Comparison of ENCODE assay signal across 8 cellular contexts in genomic region chr3:192812736-192813383, GRCh38.
DNase-seq lines count a peak whose midpoint lies in the region; FAIRE-seq and TF ChIP-seq lines count a peak whose summit lies in the region.

No MANE protein-coding gene starts in this region.

- WGBS in mesendoderm (ENCODE audit: extremely low coverage, insufficient coverage, low lambda C conversion rate), result no CpG with 5 or more reads among the region's 4 CpGs

- peaks cover 8% of the 10 kb centered on the region for H3K79me1 ChIP-seq in mesendoderm (ENCODE audit: low read length)

- TF ChIP-seq CTCF in A673 (conservative IDR thresholded peaks at IDR 0.05; ENCODE audit: low read depth, low read length) (peak; percentile 65), GM12875 (IDR thresholded peaks at IDR 0.05; ENCODE audit: borderline replicate concordance, insufficient read depth, low read depth, low read length) (peak; percentile 15; the same call in 1 of the 2 replicates), bronchial epithelial cell (IDR thresholded peaks at IDR 0.05; ENCODE audit: insufficient read depth, low read length, severe bottlenecking) (peak; percentile 45), GM13976 (IDR thresholded peaks at IDR 0.05; ENCODE audit: borderline replicate concordance, control extremely low read depth, extremely low read depth, insufficient read depth, missing control alignments) (no peak)

- H3K4ac ChIP-seq in mesendoderm (ENCODE audit: low read depth, low read length), result no peak overlapping the region

- no peak overlapping the region for H3K27ac ChIP-seq in A673 (ENCODE audit: low read depth, low read length, poor library complexity, severe bottlenecking)
- no peak overlapping the region for H3K27ac ChIP-seq in mesendoderm (ENCODE audit: low read depth, low read length)

- CTCF ChIA-PET in A673 (lab: Charles Lee), result interaction anchor here (0.7 to 1.6 kb wide), 5 partner anchors 9 to 760 kb away, joined by 5 to 11 read pairs (median 6); no protein-coding TSS in a partner anchor

- POLR2A ChIA-PET in A673 (lab: Charles Lee; ENCODE audit: low non-redundant PET), result no interaction called here

- H2AK5ac ChIP-seq in mesendoderm (ENCODE audit: low read length), result no peak overlapping the region

- H3K56ac ChIP-seq in mesendoderm (ENCODE audit: low read length), result no peak overlapping the region

- no peak overlapping the region for H2BK15ac ChIP-seq in mesendoderm (replicated peaks; ENCODE audit: low read depth)

- H3K79me2 ChIP-seq in mesendoderm (ENCODE audit: control insufficient read depth, insufficient read depth, low read length), result peaks cover 16% of the 10 kb centered on the region

- BruUV-seq in A673 (replicated peaks; lab: Mats Ljungman, UMichigan), result no TSS peak

- H3K4me1 ChIP-seq in A673 (ENCODE audit: insufficient read depth, low read length, poor library complexity, severe bottlenecking) (no peaks in the 10 kb centered on the region), mesendoderm (ENCODE audit: control insufficient read depth, low read depth, low read length) (no peaks in the 10 kb centered on the region)

- no peak overlapping the region for H3K4me2 ChIP-seq in mesendoderm (ENCODE audit: low read length)

- no peak overlapping the region for H4K5ac ChIP-seq in mesendoderm (ENCODE audit: low read length)

- no peak overlapping the region for H3K9ac ChIP-seq in mesendoderm (ENCODE audit: low read length)

- FAIRE-seq in bronchial epithelial cell (lab: Jason Lieb, UNC), result no peak

- H3K4me3 ChIP-seq in A673 (ENCODE audit: low read depth, low read length, poor library complexity, severe bottlenecking) (no peak overlapping the region), GM12875 (ENCODE audit: low read depth, low read length) (no peak overlapping the region), bronchial epithelial cell (ENCODE audit: low read depth, low read length) (no peak overlapping the region), mesendoderm (ENCODE audit: low read length) (no peak overlapping the region)

- DNase-seq in A673 (ENCODE audit: low spot score) (peak; percentile 72), NCI-H460 (ENCODE audit: extremely low read depth, low read depth) (peak; percentile 45), bronchial epithelial cell (ENCODE audit: low read depth) (peak; percentile 61), mesendoderm (peak; percentile 75), GM13976 (ENCODE audit: low spot score) (no peak), epidermal melanocyte (ENCODE audit: insufficient read length, low spot score) (no peak)
- no peak for DNase-seq in activated CD8-positive, alpha-beta memory T cell treated with anti-CD3 and anti-CD28 coated beads, Interleukin-2, amount 50 U/mL, for 4 hours

- H3K36me3 ChIP-seq in A673 (ENCODE audit: insufficient read depth, low read length, poor library complexity, severe bottlenecking) (no peaks in the 10 kb centered on the region), bronchial epithelial cell (ENCODE audit: control insufficient read depth, insufficient read depth, low read length) (no peaks in the 10 kb centered on the region), mesendoderm (ENCODE audit: control insufficient read depth, insufficient read depth, low read length) (no peaks in the 10 kb centered on the region)

- H3K27me3 ChIP-seq in A673 (replicated peaks; ENCODE audit: insufficient read depth, low read depth, low read length, poor library complexity) (no peaks in the 10 kb centered on the region), bronchial epithelial cell (ENCODE audit: control insufficient read depth, insufficient read depth, low read length) (no peaks in the 10 kb centered on the region), mesendoderm (ENCODE audit: insufficient read depth, low read length, poor library complexity) (no peaks in the 10 kb centered on the region)

- intact Hi-C loops in A673 (cut with micrococcal nuclease; ENCODE audit: unreplicated experiment), result loop anchor here (1.0 to 5.0 kb wide), 4 partner anchors 228 to 760 kb away; no protein-coding TSS in a partner anchor

- in situ Hi-C loops in GM13976 (cut with MboI; ENCODE audit: low sequenced_read_pairs, unreplicated experiment), result loop anchor here (5.0 to 25.0 kb wide), 3 partner anchors 229 to 749 kb away; partner anchors contain the start of gene ATP13A4

- no peak overlapping the region for H3K18ac ChIP-seq in mesendoderm (ENCODE audit: low read length)

- H2BK5ac ChIP-seq in mesendoderm (ENCODE audit: low read length), result no peak overlapping the region

- H2BK120ac ChIP-seq in mesendoderm (ENCODE audit: low read depth, low read length), result no peak overlapping the region

- no peak overlapping the region for H3K23ac ChIP-seq in mesendoderm (ENCODE audit: low read length)

- no peaks in the 10 kb centered on the region for H3K9me3 ChIP-seq in A673 (ENCODE audit: low read depth, low read length, poor library complexity, severe bottlenecking)

- no peak overlapping the region for H4K8ac ChIP-seq in mesendoderm (ENCODE audit: low read depth, low read length)

Comparison
In these comparisons a context has a peak if more than half of its experiments do, and no peak if none do; other contexts are left out.
1. DNase-seq: peak in A673 (single experiment), NCI-H460 (single experiment), bronchial epithelial cell (single experiment) and mesendoderm (single experiment); none in GM13976 (single experiment), activated CD8-positive, alpha-beta memory T cell treated with anti-CD3 and anti-CD28 coated beads, Interleukin-2, amount 50 U/mL, for 4 hours (single experiment) and epidermal melanocyte (single experiment).